Comparison of ENCODE assay signal across 10 cellular contexts in genomic region chr16:1708768-1709180, GRCh38. TPM values are rescaled to one million over a fixed set of nuclear protein-coding genes. Genes with fewer than 3 reads are reported as not detected.
DNase-seq lines count a peak whose midpoint lies in the region; TF ChIP-seq lines count a peak whose summit lies in the region.
"Had no signal": no experiment of that assay in that cellular context is flagged by ENCODE, and none has a peak within 500 bp of the region (broad histone marks: within the 10 kb centered on the region; RNA-seq: fewer than 3 reads in every experiment).

No MANE protein-coding gene starts in this region.

- H3K9me3 Mint-ChIP-seq in immature natural killer cell (peaks cover 0 to 1% (median 0%) of the 10 kb centered on the region in 6 donors), mesothelial cell of epicardium (no peaks in the 10 kb centered on the region)

- H3K27ac Mint-ChIP-seq in immature natural killer cell (peak overlapping the region; percentile 62 to 89 (median 84)), mesothelial cell of epicardium (no peak overlapping the region)

- TF ChIP-seq CTCF in BE2C (IDR thresholded peaks at IDR 0.05; ENCODE audit: low read depth, low read length) = no peak
- no peak for TF ChIP-seq CTCF in mesothelial cell of epicardium (IDR thresholded peaks at IDR 0.05; ENCODE audit: unreplicated experiment)

- H3K4me3 ChIP-seq in BE2C (ENCODE audit: low read depth, low read length) = peak overlapping the region; percentile 98

- peaks cover 6 to 20% (median 15%) of the 10 kb centered on the region in 3 donors for H3K27me3 Mint-ChIP-seq in immature natural killer cell (ENCODE audit: low read depth in 3 of 3)
- H3K27me3 Mint-ChIP-seq in mesothelial cell of epicardium (ENCODE audit: low read depth) = no peaks in the 10 kb centered on the region

- no peaks in the 10 kb centered on the region for H3K9me3 ChIP-seq in BE2C

- H3K4me3 Mint-ChIP-seq in immature natural killer cell = peak overlapping the region; percentile 70 to 89 (median 87)
- H3K4me3 Mint-ChIP-seq in mesothelial cell of epicardium = no peak overlapping the region

- H3K4me1 Mint-ChIP-seq in immature natural killer cell = peaks cover 51 to 55% of the 10 kb centered on the region in 2 donors
- H3K4me1 Mint-ChIP-seq in mesothelial cell of epicardium = peaks cover 13% of the 10 kb centered on the region

- H3K36me3 Mint-ChIP-seq in immature natural killer cell (no peaks in the 10 kb centered on the region), mesothelial cell of epicardium (no peaks in the 10 kb centered on the region)

- H3K36me3 ChIP-seq in BE2C = no peaks in the 10 kb centered on the region; the same call in 1 of the 2 replicates

- H3K4me1 ChIP-seq in BE2C = peaks cover 4% of the 10 kb centered on the region; the same call in 1 of the 2 replicates

- no peaks in the 10 kb centered on the region for H3K27me3 ChIP-seq in BE2C

- DNase-seq in BE2C (peak; percentile 71), NCI-H2107 (lab: John Stamatoyannopoulos, UW) (peak; percentile 71), amniotic epithelial cell (ENCODE audit: low read depth) (peak; percentile 62), immature natural killer cell (no peak), MV-4-11 (lab: John Stamatoyannopoulos, UW) (no peak), mesothelial cell of epicardium (ENCODE audit: low spot score in 2 of 2, unreplicated experiment in 2 of 2) (no peak), NCI-H526 (lab: John Stamatoyannopoulos, UW) (no peak)
- DNase-seq in stimulated activated naive CD4-positive, alpha-beta T cell treated with Interleukin-2 at 50 U/mL for 16 hours (lab: John Stamatoyannopoulos, UW) = no peak
- DNase-seq: cortex of kidney, NCI-H2081 had no signal

RNA-seq across cellular contexts. Expression of gene MAPK8IP3, which starts 2.8 kb away (rescaled TPM):
- 156 TPM for polyA plus RNA-seq in BE2C (2012; ENCODE audit: insufficient read depth, insufficient read length, low read depth)
- 1 to 10 TPM in 1 of 3 donors, under 1 TPM in 2; 0.55 to 3.8 (median 0.57) TPM for polyA plus RNA-seq in immature natural killer cell
- total RNA-seq in mesothelial cell of epicardium = 162 to 182 TPM (median 162 TPM) in 3 replicates

RNA-seq across cellular contexts. Expression of gene JPT2, which starts 30.7 kb away (rescaled TPM):
- 57.5 TPM for polyA plus RNA-seq in BE2C (2012; ENCODE audit: insufficient read depth, insufficient read length, low read depth)
- 10 to 100 TPM in 1 of 3 donors, 1 to 10 TPM in 2; 7.9 to 14.0 (median 8.3) TPM for polyA plus RNA-seq in immature natural killer cell
- 72.9 to 78.3 TPM (median 73.9 TPM) in 3 replicates for total RNA-seq in mesothelial cell of epicardium

Comparison
In these comparisons a context has a peak if more than half of its experiments do, and no peak if none do; other contexts are left out.
1. DNase-seq: peak in BE2C (single experiment), NCI-H2107 (single experiment) and amniotic epithelial cell (single experiment); none in immature natural killer cell (0 of 3), MV-4-11 (single experiment), mesothelial cell of epicardium (0 of 2), NCI-H526 (0 of 2) and stimulated activated naive CD4-positive, alpha-beta T cell treated with Interleukin-2 at 50 U/mL for 16 hours (single experiment).